Comparison of ENCODE assay signal across 16 cellular contexts in the genomic region with DNA sequence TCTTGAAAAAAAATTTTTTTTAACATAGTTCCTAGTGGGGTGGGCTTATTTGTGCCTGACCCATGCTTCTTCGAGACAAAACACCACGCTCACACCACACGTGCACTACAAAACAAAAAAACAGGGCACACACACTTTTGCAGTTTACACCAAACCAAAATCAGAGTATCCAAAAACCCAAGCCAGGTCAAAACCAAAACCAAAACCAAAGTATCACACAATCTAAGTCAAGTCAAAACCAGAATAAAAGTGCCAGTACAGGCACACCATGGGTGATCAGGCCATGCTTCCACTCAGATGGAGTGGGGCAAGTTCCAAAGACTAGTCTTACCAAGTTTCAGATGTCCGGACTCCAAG. TPM values are rescaled to one million over a fixed set of nuclear protein-coding genes. Genes with fewer than 3 reads are reported as not detected.
DNase-seq lines count a peak whose midpoint lies in the region; ATAC-seq and TF ChIP-seq lines count a peak whose summit lies in the region.
"Not testable (repeated sequence)": the region's sequence is repeated elsewhere in the genome, so short reads cannot be mapped to it uniquely, and the experiment has no call there.
"Had no signal": no experiment of that assay in that cellular context is flagged by ENCODE, and none has a peak within 500 bp of the region (broad histone marks: within the 10 kb centered on the region; RNA-seq: fewer than 3 reads in every experiment).

No MANE protein-coding gene starts in this region.

- DNase-seq in HFFc6; MCF 10A (ENCODE audit: unreplicated experiment); left lung; osteocyte (ENCODE audit: extremely low spot score, unreplicated experiment); stimulated activated naive B cell treated with anti-CD40 and anti-IgM and Interleukin-4, amounts not matched to agents 10 μg/mL and 1 μg/mL and 100 μg/mL, for 72 hours; vagina (ENCODE audit: extremely low spot score in 2 of 2): not testable (repeated sequence)
- peak in 1 of 2 experiments; percentile 27 for DNase-seq in SJCRH30
- peak; percentile 24 for DNase-seq in fibroblast of the aortic adventitia (ENCODE audit: low read depth)

- TSS peak; percentile 83 for BruUV-seq in MCF 10A (replicated peaks; lab: Mats Ljungman, UMichigan)

- peaks cover 18% of the 10 kb centered on the region for H3K4me1 Mint-ChIP-seq in HFFc6 (ENCODE audit: low read depth)
- not testable (repeated sequence) for H3K4me1 Mint-ChIP-seq in MCF 10A (ENCODE audit: insufficient read depth, unreplicated experiment); osteocyte (ENCODE audit: unreplicated experiment)
- peaks cover 14 to 25% of the 10 kb centered on the region in 2 donors for H3K4me1 Mint-ChIP-seq in stimulated activated naive B cell treated with anti-CD40 and anti-IgM and Interleukin-4, amounts not matched to agents 10 μg/mL and 1 μg/mL and 100 μg/mL, for 72 hours

- H3K4me3 ChIP-seq in SJCRH30 = peak overlapping the region; percentile 73
- peak overlapping the region; percentile 37 for H3K4me3 ChIP-seq in fibroblast of the aortic adventitia (ENCODE audit: low read depth, low read length)
- peak overlapping the region; percentile 9 to 31 for H3K4me3 ChIP-seq in left lung
- peak overlapping the region in 1 of 2 donors; percentile 25 for H3K4me3 ChIP-seq in vagina

- POLR2A ChIA-PET in MCF 10A (lab: Yijun Ruan, JAX) = interaction anchor here (1.0 to 1.5 kb wide), 2 partner anchors 27 to 355 kb away, joined by 3 to 5 read pairs; a partner anchor contains a TSS

- ATAC-seq in left lung; stimulated activated naive B cell treated with anti-CD40 and anti-IgM and Interleukin-4, amounts not matched to agents 10 μg/mL and 1 μg/mL and 100 μg/mL, for 72 hours (replicated peaks): not testable (repeated sequence)

- intact Hi-C loops in MCF 10A (cut with micrococcal nuclease); left lung (cut with DNase I); vagina (cut with DNase I): not testable (repeated sequence)

- H3K36me3 ChIP-seq in SJCRH30 = peaks cover 14% of the 10 kb centered on the region
- not testable (repeated sequence) for H3K36me3 ChIP-seq in left lung, vagina

- CTCF ChIA-PET in MCF 10A (lab: Yijun Ruan, JAX) = not testable (repeated sequence)

- not testable (repeated sequence) for H3K4me1 ChIP-seq in SJCRH30, left lung, vagina

- H3K27ac Mint-ChIP-seq in HFFc6 (peak overlapping the region; percentile 97), MCF 10A (ENCODE audit: low read depth, unreplicated experiment) (peak overlapping the region; percentile 97), osteocyte (ENCODE audit: unreplicated experiment) (peak overlapping the region; percentile 64)
- H3K27ac Mint-ChIP-seq in stimulated activated naive B cell treated with anti-CD40 and anti-IgM and Interleukin-4, amounts not matched to agents 10 μg/mL and 1 μg/mL and 100 μg/mL, for 72 hours = peak overlapping the region; percentile 93

- not testable (repeated sequence) for TF ChIP-seq POLR2A in vagina (IDR thresholded peaks at IDR 0.05)

- not testable (repeated sequence) for TF ChIP-seq CTCF in HFFc6 (IDR thresholded peaks at IDR 0.05); MCF 10A (IDR thresholded peaks at IDR 0.05; ENCODE audit: unreplicated experiment); fibroblast of the aortic adventitia (IDR thresholded peaks at IDR 0.05; ENCODE audit: insufficient read depth, low read length); left lung (IDR thresholded peaks at IDR 0.05); osteocyte (IDR thresholded peaks at IDR 0.05); vagina (IDR thresholded peaks at IDR 0.05)

- H3K27me3 ChIP-seq in SJCRH30, left lung, vagina: not testable (repeated sequence)

- H3K27me3 Mint-ChIP-seq in HFFc6 (ENCODE audit: insufficient read depth); MCF 10A (ENCODE audit: insufficient read depth, unreplicated experiment); osteocyte (ENCODE audit: unreplicated experiment); stimulated activated naive B cell treated with anti-CD40 and anti-IgM and Interleukin-4, amounts not matched to agents 10 μg/mL and 1 μg/mL and 100 μg/mL, for 72 hours: not testable (repeated sequence)

- H3K36me3 Mint-ChIP-seq in HFFc6 (ENCODE audit: low read depth); osteocyte (ENCODE audit: unreplicated experiment); stimulated activated naive B cell treated with anti-CD40 and anti-IgM and Interleukin-4, amounts not matched to agents 10 μg/mL and 1 μg/mL and 100 μg/mL, for 72 hours: not testable (repeated sequence)
- peaks cover 19% of the 10 kb centered on the region for H3K36me3 Mint-ChIP-seq in MCF 10A (ENCODE audit: insufficient read depth, unreplicated experiment)

- H3K9me3 Mint-ChIP-seq in HFFc6; MCF 10A (ENCODE audit: unreplicated experiment); osteocyte (ENCODE audit: unreplicated experiment); stimulated activated naive B cell treated with anti-CD40 and anti-IgM and Interleukin-4, amounts not matched to agents 10 μg/mL and 1 μg/mL and 100 μg/mL, for 72 hours: not testable (repeated sequence)

- not testable (repeated sequence) for H3K9me3 ChIP-seq in SJCRH30 (replicated peaks); left lung; vagina

- H3K27ac ChIP-seq in SJCRH30 (peak overlapping the region; percentile 95), left lung (peak overlapping the region; percentile 79 to 83), vagina (peak overlapping the region; percentile 66)

- peak overlapping the region; percentile 85 for H3K4me3 Mint-ChIP-seq in HFFc6
- peak overlapping the region; percentile 76 for H3K4me3 Mint-ChIP-seq in MCF 10A (ENCODE audit: unreplicated experiment)
- H3K4me3 Mint-ChIP-seq in osteocyte (ENCODE audit: unreplicated experiment); stimulated activated naive B cell treated with anti-CD40 and anti-IgM and Interleukin-4, amounts not matched to agents 10 μg/mL and 1 μg/mL and 100 μg/mL, for 72 hours: not testable (repeated sequence)

RNA-seq across cellular contexts. Expression of a gene that starts 15.2 kb away (rescaled TPM):
- total RNA-seq in HFFc6 (2021; fragmentation: NEBNext Ultra II Directional; extraction: Animal tissue kit (Norgen Biotek cat#: 25700)) = under 1 TPM; 0.17 to 0.63 (median 0.33) TPM
- total RNA-seq in SJCRH30 (2014; rRNA removed; shearing (Covaris generic)) = 2.4 and 5.7 TPM in 2 replicates
- total RNA-seq in MCF 10A (2022) = 1.5 and 2.0 TPM in 2 replicates
- not detected in 2 replicates for total RNA-seq in fibroblast of the aortic adventitia (ENCODE audit: low replicate concordance)
- total RNA-seq in left lung = 1 to 10 TPM; 1.9 TPM
- total RNA-seq in osteocyte = not detected in 2 replicates
- 0.98 TPM for total RNA-seq in vagina
- total RNA-seq: activated CD4-positive, alpha-beta T cell treated with anti-CD3 and anti-CD28 coated beads, Interleukin-2, amount 10 ng/mL, durations not matched to agents 24 days and 14 days; NCI-H460 had no signal

RNA-seq across cellular contexts. Expression of a gene that starts 27.3 kb away (rescaled TPM):
- total RNA-seq in HFFc6 (2021; fragmentation: NEBNext Ultra II Directional; extraction: Animal tissue kit (Norgen Biotek cat#: 25700)) = 10 to 100 TPM; 14.2 to 32.9 (median 29.6) TPM
- 22.7 and 26.8 TPM in 2 replicates for total RNA-seq in SJCRH30 (2014; rRNA removed; shearing (Covaris generic))
- total RNA-seq in MCF 10A (2022) = 3.6 and 6.5 TPM in 2 replicates
- total RNA-seq in fibroblast of the aortic adventitia (ENCODE audit: low replicate concordance) = 4.2 and 46.3 TPM in 2 replicates
- 10 to 100 TPM; 16.7 to 18.0 TPM for total RNA-seq in left lung
- total RNA-seq in osteocyte = 8.2 and 8.8 TPM in 2 replicates
- 8.8 TPM for total RNA-seq in vagina

RNA-seq across cellular contexts. Expression of a gene that starts 28.1 kb away (rescaled TPM):
- 10 to 100 TPM; 12.0 to 24.3 (median 23.5) TPM for total RNA-seq in HFFc6 (2021; fragmentation: NEBNext Ultra II Directional; extraction: Animal tissue kit (Norgen Biotek cat#: 25700))
- total RNA-seq in SJCRH30 (2014; rRNA removed; shearing (Covaris generic)) = 21.7 and 26.6 TPM in 2 replicates
- total RNA-seq in MCF 10A (2022) (18.4 and 21.4 TPM in 2 replicates), fibroblast of the aortic adventitia (ENCODE audit: low replicate concordance) (21.1 and 42.0 TPM in 2 replicates), left lung (10 to 100 TPM; 18.9 to 22.1 TPM), osteocyte (16.7 and 19.0 TPM in 2 replicates), vagina (21.9 TPM)

RNA-seq across cellular contexts. Expression of a gene that starts 46.8 kb away (rescaled TPM):
- not detected for total RNA-seq in HFFc6 (2021; fragmentation: NEBNext Ultra II Directional; extraction: Animal tissue kit (Norgen Biotek cat#: 25700))
- not detected in 2 replicates for total RNA-seq in SJCRH30 (2014; rRNA removed; shearing (Covaris generic))
- total RNA-seq in MCF 10A (2022) (not detected in 2 replicates), fibroblast of the aortic adventitia (ENCODE audit: low replicate concordance) (not detected in 2 replicates), left lung (not detected), osteocyte (not detected in 2 replicates), vagina (not detected)
- total RNA-seq: activated CD4-positive, alpha-beta T cell treated with anti-CD3 and anti-CD28 coated beads, Interleukin-2, amount 10 ng/mL, durations not matched to agents 24 days and 14 days; adrenal gland; cardiac septum; fibroblast of lung; hepatocyte; NCI-H460; Right ventricle myocardium inferior; sciatic nerve had no signal
